In genomic region chr17:12085076-12085949, GRCh38 we compare ENCODE assay signal across 28 cellular contexts.
A peak's percentile ranks its signal among the peaks of the same experiment; 100 is the strongest.
DNase-seq lines count a peak whose midpoint lies in the region; ATAC-seq and TF ChIP-seq lines count a peak whose summit lies in the region.
"Had no signal": no experiment of that assay in that cellular context is flagged by ENCODE, and none has a peak within 500 bp of the region (broad histone marks: within the 10 kb centered on the region; RNA-seq: fewer than 3 reads in every experiment).

No MANE protein-coding gene starts in this region.

- peak; percentile 27 for TF ChIP-seq CTCF in brain microvascular endothelial cell (IDR thresholded peaks at IDR 0.05; ENCODE audit: low read depth, low read length, missing control alignments)

- intact Hi-C loops in Right ventricle myocardium superior (cut with DNase I), result no loop called here
- intact Hi-C loops in cardiac septum (cut with DNase I), result no loop called here

- H3K36me3 ChIP-seq in brain microvascular endothelial cell (replicated peaks), result no peaks in the 10 kb centered on the region

- DNase-seq in Right ventricle myocardium superior (no peak), cardiac septum (ENCODE audit: low spot score) (no peak), brain microvascular endothelial cell (no peak), iPS-NIHi7 (ENCODE audit: extremely low spot score) (peak; percentile 37), retina (peak; percentile 1), NCI-H345 treated with DMSO at 0.1 percent for 48 hours (lab: John Stamatoyannopoulos, UW; ENCODE audit: unreplicated experiment) (no peak), AG20443 (ENCODE audit: low spot score) (no peak)
- DNase-seq: activated B cell treated with CpG ODN at 0.5 μM for 24 hours; activated CD4-positive, alpha-beta T cell treated with anti-CD3 and anti-CD28 coated beads, Interleukin-2, amount 10 ng/mL, durations not matched to agents 7 days and 5 days; activated effector memory CD4-positive, alpha-beta T cell treated with anti-CD3 and anti-CD28 coated beads, Interleukin-2, amount 50 U/mL, for 16 hours; activated T-cell treated with anti-CD3 and anti-CD28 coated beads, Interleukin-2, amount 50 U/mL, for 24 hours; CD4-positive, alpha-beta memory T cell; cerebellar nuclear complex; DND-41; GF-D8; immature natural killer cell; KBM-7; MM.1S; NCI-H1105 treated with DMSO at 0.1 percent for 48 hours; NCI-H1930; NCI-H524 treated with DMSO at 0.1 percent for 48 hours; PC-9; SHP77; stimulated activated CD4-positive, alpha-beta T cell treated with anti-CD3 and anti-CD28 coated beads, Interleukin-4, amount 100 ng/mL, for 1 hour; thyroid gland had no signal

- ATAC-seq in Right ventricle myocardium superior (ENCODE audit: poor library complexity) (peak; percentile 36), GM21381 (IDR thresholded peaks at IDR 0.05; ENCODE audit: unreplicated experiment) (no peak)
- ATAC-seq: gastroesophageal sphincter, sciatic nerve had no signal

- in situ Hi-C loops in brain microvascular endothelial cell (cut with HindIII; ENCODE audit: low pct_ligation_motif_present, low sequenced_read_pairs), result no loop called here

- H3K27ac ChIP-seq in brain microvascular endothelial cell, result no peak overlapping the region
- H3K27ac ChIP-seq: gastroesophageal sphincter, PC-9, thyroid gland had no signal

- H3K4me3 ChIP-seq in brain microvascular endothelial cell (ENCODE audit: low read depth, low read length), result no peak overlapping the region
- H3K4me3 ChIP-seq: gastroesophageal sphincter, PC-9, thyroid gland had no signal

- no peaks in the 10 kb centered on the region for H3K27me3 ChIP-seq in brain microvascular endothelial cell (replicated peaks)
- H3K27me3 ChIP-seq: gastroesophageal sphincter, thyroid gland had no signal

Comparison
In these comparisons a context has a peak if more than half of its experiments do, and no peak if none do; other contexts are left out.
1. DNase-seq: peak in iPS-NIHi7 (single experiment) and retina (single experiment); none in Right ventricle myocardium superior (single experiment), cardiac septum (single experiment), brain microvascular endothelial cell (single experiment), NCI-H345 treated with DMSO at 0.1 percent for 48 hours (single experiment) and AG20443 (single experiment).